Comparison of ENCODE assay signal across 28 cellular contexts in the genomic region with DNA sequence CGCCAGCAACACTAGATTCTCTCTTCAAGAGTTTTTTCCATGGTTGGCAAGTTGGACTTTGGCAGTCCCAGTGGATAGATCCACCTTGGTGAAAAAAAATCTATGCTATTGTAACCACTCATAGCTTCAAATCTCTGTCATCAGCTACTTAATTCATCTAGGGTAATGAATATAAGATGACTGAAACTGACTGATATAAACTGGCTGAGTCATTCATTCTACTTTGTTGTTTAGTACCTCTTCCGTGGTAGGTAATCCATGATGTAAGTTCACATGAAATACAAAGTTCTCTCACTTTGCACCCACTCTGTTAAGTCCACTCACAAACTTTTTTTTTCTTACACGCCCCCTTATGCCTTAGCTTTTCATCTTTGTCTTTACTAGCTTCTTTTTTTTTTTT.
"Had no signal": no experiment of that assay in that cellular context is flagged by ENCODE, and none has a peak within 500 bp of the region (broad histone marks: within the 10 kb centered on the region; RNA-seq: fewer than 3 reads in every experiment).

No MANE protein-coding gene starts in this region.

- H3K4me3 Mint-ChIP-seq: immature natural killer cell; mesothelial cell of epicardium; naive B cell; natural killer cell; nephron progenitor cell; neural progenitor cell; stimulated activated naive B cell treated with anti-CD40 and anti-IgM and Interleukin-4, amounts not matched to agents 10 μg/mL and 1 μg/mL and 100 μg/mL, for 72 hours had no signal

- H3K36me3 Mint-ChIP-seq: immature natural killer cell; mesothelial cell of epicardium; naive B cell; natural killer cell; neural progenitor cell; stimulated activated naive B cell treated with anti-CD40 and anti-IgM and Interleukin-4, amounts not matched to agents 10 μg/mL and 1 μg/mL and 100 μg/mL, for 72 hours had no signal

- H3K4me1 Mint-ChIP-seq: immature natural killer cell; mesothelial cell of epicardium; naive B cell; natural killer cell; nephron progenitor cell; neural progenitor cell; stimulated activated naive B cell treated with anti-CD40 and anti-IgM and Interleukin-4, amounts not matched to agents 10 μg/mL and 1 μg/mL and 100 μg/mL, for 72 hours had no signal

- DNase-seq: hypothalamus; immature natural killer cell; kidney; left ventricle myocardium inferior; mesendoderm; naive B cell; natural killer cell; nephron progenitor cell; occipital lobe; psoas muscle; right lobe of liver; stimulated activated CD4-positive, alpha-beta T cell treated with anti-CD3 and anti-CD28 coated beads, Interleukin-12 subunit alpha, Interleukin-12 subunit beta, amount 100 ng/mL, for 4 hours; stimulated activated CD4-positive, alpha-beta T cell treated with anti-CD3 and anti-CD28 coated beads, Interleukin-15, amount 100 ng/mL, for 24 hours; stimulated activated CD4-positive, alpha-beta T cell treated with anti-CD3 and anti-CD28 coated beads, Interleukin-2, amount 100 ng/mL, for 24 hours; stimulated activated CD4-positive, alpha-beta T cell treated with anti-CD3 and anti-CD28 coated beads, Interleukin-4, amount 100 ng/mL, for 1 hour; stimulated activated naive B cell treated with anti-CD40 and anti-IgM and Interleukin-4, amounts not matched to agents 10 μg/mL and 1 μg/mL and 100 μg/mL, for 72 hours; stimulated activated naive CD8-positive, alpha-beta T cell treated with anti-CD3 and anti-CD28 coated beads, Interleukin-15, Interleukin-2, amounts not matched to agents 100 U/mL and 50 U/mL, for 24 hours; stomach; testis; thyroid gland; transverse colon had no signal

- H3K4me3 ChIP-seq: left ventricle myocardium inferior, lung, neural progenitor cell, psoas muscle, right atrium auricular region, right lobe of liver, smooth muscle cell, stomach, testis, thyroid gland, transverse colon, upper lobe of left lung, vagina had no signal

- ATAC-seq: natural killer cell; psoas muscle; right lobe of liver; stimulated activated naive B cell treated with anti-CD40 and anti-IgM and Interleukin-4, amounts not matched to agents 10 μg/mL and 1 μg/mL and 100 μg/mL, for 72 hours; stimulated activated naive CD8-positive, alpha-beta T cell treated with anti-CD3 and anti-CD28 coated beads, Interleukin-15, Interleukin-2, amounts not matched to agents 100 U/mL and 50 U/mL, for 24 hours had no signal

- H3K27me3 Mint-ChIP-seq: naive B cell; stimulated activated naive B cell treated with anti-CD40 and anti-IgM and Interleukin-4, amounts not matched to agents 10 μg/mL and 1 μg/mL and 100 μg/mL, for 72 hours had no signal

- H3K9me3 Mint-ChIP-seq: natural killer cell; stimulated activated naive B cell treated with anti-CD40 and anti-IgM and Interleukin-4, amounts not matched to agents 10 μg/mL and 1 μg/mL and 100 μg/mL, for 72 hours had no signal

- H3K27ac Mint-ChIP-seq: immature natural killer cell; mesothelial cell of epicardium; naive B cell; natural killer cell; nephron progenitor cell; neural progenitor cell; stimulated activated naive B cell treated with anti-CD40 and anti-IgM and Interleukin-4, amounts not matched to agents 10 μg/mL and 1 μg/mL and 100 μg/mL, for 72 hours had no signal
